8 cellular contexts compared by ENCODE assay signal in the genomic region with DNA sequence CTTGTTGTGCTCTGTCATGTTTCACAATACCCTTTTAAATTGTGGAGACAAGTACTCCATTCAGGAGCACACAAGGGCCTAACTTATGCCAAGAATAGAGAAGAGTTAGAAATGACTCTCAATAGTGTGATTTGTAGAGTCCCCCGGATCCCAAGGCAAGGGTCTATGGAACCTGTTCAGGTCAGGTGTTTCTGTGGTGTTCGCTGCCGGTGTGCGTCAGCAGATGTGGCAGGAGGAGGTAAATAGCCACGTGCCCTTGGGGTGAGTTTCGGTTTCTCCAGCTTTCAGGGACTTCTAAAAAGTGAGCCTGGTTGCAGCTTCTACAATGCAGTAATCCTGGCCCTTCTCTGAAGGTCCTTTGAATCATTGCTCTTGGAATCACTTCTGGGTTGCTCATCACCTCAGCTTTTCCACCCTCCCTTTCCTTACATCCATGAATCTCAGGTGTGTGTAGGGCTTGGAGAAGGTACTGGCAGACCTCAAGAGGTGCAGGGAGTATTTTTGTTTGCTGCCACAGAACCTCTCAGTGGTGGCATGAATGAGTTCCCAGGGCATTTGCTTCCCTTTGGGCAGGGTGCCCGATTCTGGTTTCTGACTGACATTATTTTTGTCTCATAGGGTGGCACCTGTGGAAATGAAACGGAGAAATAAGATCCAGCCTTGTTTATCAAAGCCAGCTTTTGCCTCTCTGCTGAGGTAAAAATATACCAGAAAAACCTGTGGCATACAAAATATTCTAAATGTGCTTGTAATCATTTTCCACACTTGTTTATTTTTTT. TPM values are rescaled to one million over a fixed set of nuclear protein-coding genes. Genes with fewer than 3 reads are reported as not detected.
DNase-seq lines count a peak whose midpoint lies in the region; ATAC-seq and TF ChIP-seq lines count a peak whose summit lies in the region.

No MANE protein-coding gene starts in this region.

- H3K27me3 Mint-ChIP-seq in activated CD8-positive, alpha-beta T cell treated with anti-CD3 and anti-CD28 coated beads, Interleukin-2, amount 10 ng/mL, durations not matched to agents 7 days and 5 days (ENCODE audit: low read depth), result peaks cover 13% of the 10 kb centered on the region
- no peaks in the 10 kb centered on the region for H3K27me3 Mint-ChIP-seq in nephron (ENCODE audit: low read depth)

- intact Hi-C loops in aorta (cut with DNase I), result no loop called here

- ATAC-seq in GM18907 (IDR thresholded peaks at IDR 0.05; ENCODE audit: unreplicated experiment) (peak; percentile 84), HG02763 (IDR thresholded peaks at IDR 0.05; ENCODE audit: unreplicated experiment) (peak; percentile 79), GM18520 (IDR thresholded peaks at IDR 0.05; ENCODE audit: unreplicated experiment) (no peak), aorta (ENCODE audit: low FRiP score) (no peak)
- ATAC-seq in activated CD8-positive, alpha-beta T cell treated with anti-CD3 and anti-CD28 coated beads, Interleukin-2, amount 10 ng/mL, durations not matched to agents 7 days and 5 days, result peak; percentile 77

- no peak overlapping the region for H3K4me3 Mint-ChIP-seq in activated CD8-positive, alpha-beta T cell treated with anti-CD3 and anti-CD28 coated beads, Interleukin-2, amount 10 ng/mL, durations not matched to agents 7 days and 5 days
- H3K4me3 Mint-ChIP-seq in nephron, result no peak overlapping the region

- H3K27ac Mint-ChIP-seq in activated CD8-positive, alpha-beta T cell treated with anti-CD3 and anti-CD28 coated beads, Interleukin-2, amount 10 ng/mL, durations not matched to agents 7 days and 5 days, result peak overlapping the region; percentile 21
- peak overlapping the region in 2 of 3 experiments; percentile 24 for H3K27ac Mint-ChIP-seq in nephron

- H3K4me1 Mint-ChIP-seq in activated CD8-positive, alpha-beta T cell treated with anti-CD3 and anti-CD28 coated beads, Interleukin-2, amount 10 ng/mL, durations not matched to agents 7 days and 5 days (ENCODE audit: low read depth), result peaks cover 10% of the 10 kb centered on the region
- peaks cover 23% of the 10 kb centered on the region for H3K4me1 Mint-ChIP-seq in nephron

- WGBS in aorta, 2 donors, result 85 to 89% methylated on average over 8 of the region's 8 CpGs

- no peak for TF ChIP-seq CTCF in nephron (IDR thresholded peaks at IDR 0.05; ENCODE audit: unreplicated experiment in 3 of 3)

- H3K9me3 Mint-ChIP-seq in activated CD8-positive, alpha-beta T cell treated with anti-CD3 and anti-CD28 coated beads, Interleukin-2, amount 10 ng/mL, durations not matched to agents 7 days and 5 days (ENCODE audit: insufficient read depth), result no peaks in the 10 kb centered on the region
- H3K9me3 Mint-ChIP-seq in nephron, result no peaks in the 10 kb centered on the region

- CTCF ChIA-PET in activated CD8-positive, alpha-beta T cell treated with anti-CD3 and anti-CD28 coated beads, Interleukin-2, amount 10 ng/mL, durations not matched to agents 7 days and 5 days (lab: Charles Lee), result no interaction called here

- no peaks in the 10 kb centered on the region for H3K4me1 ChIP-seq in aorta (ENCODE audit: control insufficient read depth in 1 of 2, insufficient read depth in 2 of 2, low read length in 2 of 2)

- no peak overlapping the region for H3K4me3 ChIP-seq in aorta (ENCODE audit: low read length in 2 of 2)

- H3K36me3 ChIP-seq in aorta (ENCODE audit: control insufficient read depth in 1 of 2, insufficient read depth in 2 of 2, low read length in 1 of 2), result no peaks in the 10 kb centered on the region

- POLR2A ChIA-PET in activated CD8-positive, alpha-beta T cell treated with anti-CD3 and anti-CD28 coated beads, Interleukin-2, amount 10 ng/mL, durations not matched to agents 7 days and 5 days (lab: Charles Lee), result no interaction called here

- H3K27ac ChIP-seq in aorta (ENCODE audit: low read depth in 1 of 2, low read length in 2 of 2), result no peak overlapping the region

- H3K36me3 Mint-ChIP-seq in activated CD8-positive, alpha-beta T cell treated with anti-CD3 and anti-CD28 coated beads, Interleukin-2, amount 10 ng/mL, durations not matched to agents 7 days and 5 days (ENCODE audit: low read depth), result no peaks in the 10 kb centered on the region
- peaks cover under 1% of the 10 kb centered on the region for H3K36me3 Mint-ChIP-seq in nephron (ENCODE audit: low read depth)

- DNase-seq in activated CD8-positive, alpha-beta T cell treated with anti-CD3 and anti-CD28 coated beads, Interleukin-2, amount 10 ng/mL, durations not matched to agents 7 days and 5 days, result peak; percentile 49
- no peak for DNase-seq in GOT3 (lab: John Stamatoyannopoulos, UW)
- no peak for DNase-seq in NCI-H774 (lab: John Stamatoyannopoulos, UW)
- DNase-seq in aorta, result no peak

- H3K27me3 ChIP-seq in aorta (ENCODE audit: control insufficient read depth in 1 of 2, insufficient read depth in 2 of 2, low read length in 1 of 2), result no peaks in the 10 kb centered on the region

- no peaks in the 10 kb centered on the region for H3K9me3 ChIP-seq in aorta (ENCODE audit: control insufficient read depth, low read length)

RNA-seq across cellular contexts. Expression of gene ST3GAL6, which starts 7.3 kb away (rescaled TPM):
- not detected for total RNA-seq in activated CD8-positive, alpha-beta T cell treated with anti-CD3 and anti-CD28 coated beads, Interleukin-2, amount 10 ng/mL, durations not matched to agents 7 days and 5 days
- total RNA-seq in aorta, result 10 to 100 TPM; 12.2 to 21.1 TPM
- polyA plus RNA-seq in aorta, result 10 to 100 TPM in 1 of 2 donors, 1 to 10 TPM in 1; 7.5 to 27.9 TPM

Comparison
In these comparisons a context has a peak if more than half of its experiments do, and no peak if none do; other contexts are left out.
1. ATAC-seq: peak in GM18907 (single experiment), HG02763 (single experiment) and activated CD8-positive, alpha-beta T cell treated with anti-CD3 and anti-CD28 coated beads, Interleukin-2, amount 10 ng/mL, durations not matched to agents 7 days and 5 days (single experiment); none in GM18520 (single experiment) and aorta (single experiment).
2. RNA of gene ST3GAL6, which starts 7.3 kb away (total RNA-seq): 12.2 to 21.1 TPM in aorta; not detected in activated CD8-positive, alpha-beta T cell treated with anti-CD3 and anti-CD28 coated beads, Interleukin-2, amount 10 ng/mL, durations not matched to agents 7 days and 5 days; every median in the first group is over 10 times any median in the second.